Comparison of ENCODE assay signal across 17 cellular contexts in genomic region chr21:27526451-27526850, GRCh38.
"Had no signal": no experiment of that assay in that cellular context is flagged by ENCODE, and none has a peak within 500 bp of the region (broad histone marks: within the 10 kb centered on the region; RNA-seq: fewer than 3 reads in every experiment).

No MANE protein-coding gene starts in this region.

- H3K27me3 Mint-ChIP-seq: activated naive CD8-positive, alpha-beta T cell treated with anti-CD3 and anti-CD28 coated beads, Interleukin-2, amount 10 ng/mL, durations not matched to agents 7 days and 5 days; effector memory CD8-positive, alpha-beta T cell; stimulated activated naive CD8-positive, alpha-beta T cell treated with anti-CD3 and anti-CD28 coated beads, Interleukin-15, amount 100 ng/mL, for 72 hours had no signal

- H3K4me1 Mint-ChIP-seq: activated naive CD8-positive, alpha-beta T cell treated with anti-CD3 and anti-CD28 coated beads, Interleukin-2, amount 10 ng/mL, durations not matched to agents 7 days and 5 days; nephron progenitor cell; stimulated activated naive CD8-positive, alpha-beta T cell treated with anti-CD3 and anti-CD28 coated beads, Interleukin-15, amount 100 ng/mL, for 72 hours had no signal

- ATAC-seq: activated CD4-positive, CD25-positive, alpha-beta regulatory T cell treated with anti-CD3 and anti-CD28 coated beads, Interleukin-2, amount 50 U/mL, for 24 hours; effector memory CD8-positive, alpha-beta T cell; psoas muscle; sciatic nerve; stimulated activated naive CD8-positive, alpha-beta T cell treated with anti-CD3 and anti-CD28 coated beads, Interleukin-15, amount 100 ng/mL, for 72 hours had no signal

- H3K27ac Mint-ChIP-seq: activated naive CD8-positive, alpha-beta T cell treated with anti-CD3 and anti-CD28 coated beads, Interleukin-2, amount 10 ng/mL, durations not matched to agents 7 days and 5 days; effector memory CD8-positive, alpha-beta T cell; nephron progenitor cell had no signal

- DNase-seq: activated CD4-positive, alpha-beta T cell treated with anti-CD3 and anti-CD28 coated beads, Interleukin-2, amount 50 U/mL, for 1 hour; activated naive CD4-positive, alpha-beta T cell; activated naive CD8-positive, alpha-beta T cell treated with anti-CD3 and anti-CD28 coated beads, Interleukin-2, amount 10 ng/mL, durations not matched to agents 7 days and 5 days; activated T-cell treated with anti-CD3 and anti-CD28 coated beads for 4 hours; anterior cingulate cortex; dermis blood vessel endothelial cell; effector memory CD8-positive, alpha-beta T cell; kidney; nephron progenitor cell; occipital lobe; psoas muscle; spleen; stimulated activated naive CD8-positive, alpha-beta T cell treated with anti-CD3 and anti-CD28 coated beads, Interleukin-15, amount 100 ng/mL, for 72 hours; T-helper 9 cell; upper lobe of left lung had no signal

- H3K36me3 Mint-ChIP-seq: activated naive CD8-positive, alpha-beta T cell treated with anti-CD3 and anti-CD28 coated beads, Interleukin-2, amount 10 ng/mL, durations not matched to agents 7 days and 5 days had no signal

- H3K4me3 Mint-ChIP-seq: activated naive CD8-positive, alpha-beta T cell treated with anti-CD3 and anti-CD28 coated beads, Interleukin-2, amount 10 ng/mL, durations not matched to agents 7 days and 5 days; effector memory CD8-positive, alpha-beta T cell; nephron progenitor cell; stimulated activated naive CD8-positive, alpha-beta T cell treated with anti-CD3 and anti-CD28 coated beads, Interleukin-15, amount 100 ng/mL, for 72 hours had no signal
